7 cellular contexts compared by ENCODE assay signal in the genomic region with DNA sequence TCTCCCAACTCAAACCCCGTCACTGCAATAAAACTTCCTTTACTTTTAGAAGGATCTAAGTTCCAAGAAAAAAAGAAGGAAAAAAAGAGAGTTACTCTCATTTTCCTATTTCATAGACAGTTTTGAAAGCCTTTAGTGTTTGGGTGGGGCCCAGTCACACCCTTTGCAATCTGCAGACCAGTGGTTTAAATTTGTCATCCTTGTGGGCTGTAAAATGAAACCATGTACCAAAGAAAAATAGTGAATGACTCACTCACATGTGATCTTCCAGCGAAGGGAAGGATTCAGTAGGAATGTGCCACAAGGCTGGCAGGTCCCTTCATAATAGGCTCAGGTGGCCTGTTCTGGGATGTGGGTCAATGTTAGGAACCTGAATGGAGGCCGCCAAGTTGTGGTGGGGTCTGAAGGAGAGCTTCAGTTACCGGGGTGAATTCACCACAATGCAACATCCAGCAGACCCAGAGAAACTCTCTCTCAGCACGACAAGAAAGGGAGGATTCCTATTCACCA. TPM values are rescaled to one million over a fixed set of nuclear protein-coding genes. Genes with fewer than 3 reads are reported as not detected.
A peak's percentile ranks its signal among the peaks of the same experiment; 100 is the strongest.
DNase-seq lines count a peak whose midpoint lies in the region; ATAC-seq and TF ChIP-seq lines count a peak whose summit lies in the region.

No MANE protein-coding gene starts in this region.

- H3K4me3 ChIP-seq in breast epithelium (no peak overlapping the region), right lobe of liver (no peak overlapping the region)

- peaks cover 0 to 20% of the 10 kb centered on the region in 2 donors for H3K4me1 ChIP-seq in breast epithelium
- H3K4me1 ChIP-seq in right lobe of liver, result peaks cover 1 to 31% (median 9%) of the 10 kb centered on the region in 4 donors

- H3K27ac ChIP-seq in breast epithelium, result peak overlapping the region; percentile 19 to 31
- peak overlapping the region in 1 of 3 donors; percentile 4 for H3K27ac ChIP-seq in right lobe of liver

- H3K36me3 ChIP-seq in breast epithelium, result no peaks in the 10 kb centered on the region
- no peaks in the 10 kb centered on the region for H3K36me3 ChIP-seq in right lobe of liver

- peak; percentile 42 for ATAC-seq in GM18867 (IDR thresholded peaks at IDR 0.05; ENCODE audit: unreplicated experiment)
- ATAC-seq in right lobe of liver, result peak in 3 of 4 donors; percentile 13 to 78 (median 15)
- no peak for ATAC-seq in GM19023 (IDR thresholded peaks at IDR 0.05; ENCODE audit: unreplicated experiment)
- no peak for ATAC-seq in HG02588 (IDR thresholded peaks at IDR 0.05; ENCODE audit: unreplicated experiment)

- peak; percentile 83 to 86 for DNase-seq in NCI-H526 (lab: John Stamatoyannopoulos, UW)
- DNase-seq in breast epithelium (ENCODE audit: low spot score in 2 of 2), result no peak
- DNase-seq in right lobe of liver, result no peak
- DNase-seq in NCI-H524 (lab: John Stamatoyannopoulos, UW), result no peak

- H3K9me3 ChIP-seq in breast epithelium (no peaks in the 10 kb centered on the region), right lobe of liver (no peaks in the 10 kb centered on the region)

- TF ChIP-seq CTCF in breast epithelium (IDR thresholded peaks at IDR 0.05), result no peak
- TF ChIP-seq CTCF in right lobe of liver (IDR thresholded peaks at IDR 0.05), result no peak

- H3K27me3 ChIP-seq in breast epithelium, result no peaks in the 10 kb centered on the region
- no peaks in the 10 kb centered on the region for H3K27me3 ChIP-seq in right lobe of liver

- intact Hi-C loops in breast epithelium (cut with DNase I; ENCODE audit: low total_unique reads) (no loop called here), right lobe of liver (cut with DNase I) (no loop called here)

- WGBS in right lobe of liver (ENCODE audit: insufficient coverage, low coverage, low lambda C conversion rate, missing lambda C conversion rate), result 57% methylated on average over 5 of the region's 5 CpGs

- no peak for TF ChIP-seq POLR2A in breast epithelium (IDR thresholded peaks at IDR 0.05)
- no peak for TF ChIP-seq POLR2A in right lobe of liver (IDR thresholded peaks at IDR 0.05)

RNA-seq across cellular contexts. Expression of a gene that starts 28.3 kb away (rescaled TPM):
- total RNA-seq in breast epithelium (10 to 100 TPM; 61.6 to 77.1 (median 65.6) TPM), right lobe of liver (100 to 1,000 TPM in 3 of 6 experiments, 10 to 100 TPM in 3; 53.5 to 173 (median 92.1) TPM)

RNA-seq across cellular contexts. Expression of a gene that starts 59.2 kb away (rescaled TPM):
- total RNA-seq in breast epithelium (10 to 100 TPM; 14.2 to 24.4 (median 18.4) TPM), right lobe of liver (10 to 100 TPM in 2 of 6 experiments, 1 to 10 TPM in 4; 5.8 to 11.4 (median 6.8) TPM)

Comparison
In these comparisons a context has a peak if more than half of its experiments do, and no peak if none do; other contexts are left out.
1. ATAC-seq: peak in GM18867 (single experiment) and right lobe of liver (3 of 4); none in GM19023 (single experiment) and HG02588 (single experiment).
2. DNase-seq: peak in NCI-H526 (2 of 2); none in breast epithelium (0 of 2), right lobe of liver (0 of 3) and NCI-H524 (0 of 2).